26 cellular contexts compared by ENCODE assay signal in the genomic region with DNA sequence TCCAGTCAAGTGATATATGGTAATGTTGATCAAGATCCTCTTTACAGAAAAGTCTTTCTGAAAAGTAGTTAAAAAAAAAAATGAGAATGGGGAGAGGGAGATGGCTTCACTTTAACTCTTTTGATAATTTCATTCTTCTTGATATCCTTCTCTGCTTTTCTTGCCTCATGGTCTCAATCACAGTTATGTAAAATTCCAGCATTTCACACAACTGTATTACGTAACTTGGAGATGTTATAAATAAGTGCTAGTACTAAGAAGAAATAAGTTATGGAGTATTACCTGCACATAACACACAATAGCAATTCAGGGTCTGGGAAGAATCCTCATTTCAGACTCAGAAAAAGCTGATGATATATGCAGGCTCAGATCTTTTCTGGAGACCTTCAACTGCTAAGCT.
"Had no signal": no experiment of that assay in that cellular context is flagged by ENCODE, and none has a peak within 500 bp of the region (broad histone marks: within the 10 kb centered on the region; RNA-seq: fewer than 3 reads in every experiment).

No MANE protein-coding gene starts in this region.

- H3K27me3 ChIP-seq: breast epithelium had no signal

- H3K4me3 ChIP-seq: breast epithelium, SK-N-MC had no signal

- H3K27ac ChIP-seq: breast epithelium, SK-N-MC, VCaP had no signal

- H3K36me3 ChIP-seq: breast epithelium had no signal

- DNase-seq: activated CD4-positive, alpha-beta memory T cell treated with anti-CD3 and anti-CD28 coated beads for 36 hours; activated CD4-positive, alpha-beta T cell treated with anti-CD3 and anti-CD28 coated beads, Interleukin-2, amount 10 ng/mL, durations not matched to agents 7 days and 5 days; activated CD4-positive, CD25-positive, alpha-beta regulatory T cell; activated CD8-positive, alpha-beta memory T cell treated with anti-CD3 and anti-CD28 coated beads for 24 hours; activated gamma-delta T cell; activated naive CD4-positive, alpha-beta T cell treated with anti-CD3 and anti-CD28 coated beads for 36 hours; activated T-cell treated with anti-CD3 and anti-CD28 coated beads, Interleukin-2, amount 50 U/mL, for 4 hours; aorta; KBM-7; NCI-H1048; NCI-H2029; NCI-H2107; NCI-H345; NCI-H510A; NCI-H526 treated with DMSO at 0.1 percent for 48 hours; NK-92 treated with Interleukin-12 subunit alpha and Interleukin-12 subunit beta, amount 100 ng/mL, for 24 hours; OCI-M1; RPMI8226; T-cell; T-helper 2 cell; T1000 had no signal

- ATAC-seq: activated T-cell treated with anti-CD3 and anti-CD28 coated beads, Interleukin-2, amount 50 U/mL, for 4 hours; Panc1; Right ventricle myocardium inferior; T-cell had no signal

- H3K9me3 ChIP-seq: breast epithelium had no signal
